Comparison of ENCODE assay signal across 8 cellular contexts in genomic region chr7:39854616-39855324, GRCh38.
DNase-seq lines count a peak whose midpoint lies in the region; ATAC-seq, FAIRE-seq and TF ChIP-seq lines count a peak whose summit lies in the region.
"Not testable (repeated sequence)": the region's sequence is repeated elsewhere in the genome, so short reads cannot be mapped to it uniquely, and the experiment has no call there.

No MANE protein-coding gene starts in this region.

- not testable (repeated sequence) for H3K9ac ChIP-seq in astrocyte (ENCODE audit: low read length)

- H3K36me3 ChIP-seq in astrocyte (ENCODE audit: insufficient read depth, low read length); tibial nerve: not testable (repeated sequence)

- not testable (repeated sequence) for H4K20me1 ChIP-seq in astrocyte (ENCODE audit: insufficient read depth, low read length)

- not testable (repeated sequence) for TF ChIP-seq CTCF in astrocyte (IDR thresholded peaks at IDR 0.05; ENCODE audit: insufficient read depth, low read depth, low read length); omental fat pad (IDR thresholded peaks at IDR 0.05); tibial nerve (IDR thresholded peaks at IDR 0.05)

- intact Hi-C loops in Right ventricle myocardium inferior (cut with DNase I) = not testable (repeated sequence)

- 10 to 17% methylated on average over 36 of the region's 36 CpGs for WGBS in tibial nerve, 2 donors

- ATAC-seq in GM21515 (IDR thresholded peaks at IDR 0.05; ENCODE audit: unreplicated experiment) (peak; percentile 76), HG03135 (IDR thresholded peaks at IDR 0.05; ENCODE audit: unreplicated experiment) (peak; percentile 85), SK-N-SH treated with all-trans-retinoic acid at 6 μM for 48 hours (peak; percentile 90), Right ventricle myocardium inferior (peak; percentile 70), omental fat pad (ENCODE audit: low FRiP score) (peak; percentile 83)

- not testable (repeated sequence) for TF ChIP-seq EP300 in tibial nerve (IDR thresholded peaks at IDR 0.05)

- not testable (repeated sequence) for H3K4me3 Mint-ChIP-seq in astrocyte (ENCODE audit: unreplicated experiment)

- not testable (repeated sequence) for H2AFZ ChIP-seq in astrocyte (ENCODE audit: low read depth, low read length)

- peaks cover 20% of the 10 kb centered on the region for H3K27me3 Mint-ChIP-seq in astrocyte (ENCODE audit: low read depth, unreplicated experiment)

- not testable (repeated sequence) for H3K27ac Mint-ChIP-seq in astrocyte (ENCODE audit: unreplicated experiment)

- not testable (repeated sequence) for FAIRE-seq in astrocyte (lab: Jason Lieb, UNC)

- H3K27me3 ChIP-seq in astrocyte (ENCODE audit: insufficient read depth, low read length); tibial nerve: not testable (repeated sequence)

- H3K79me2 ChIP-seq in astrocyte (ENCODE audit: insufficient read depth, low read length) = not testable (repeated sequence)

- not testable (repeated sequence) for H3K4me1 ChIP-seq in astrocyte (ENCODE audit: insufficient read depth, low read length); tibial nerve

- not testable (repeated sequence) for H3K4me1 Mint-ChIP-seq in astrocyte (ENCODE audit: low read depth, unreplicated experiment)

- DNase-seq in astrocyte (ENCODE audit: low read depth); Right ventricle myocardium inferior (ENCODE audit: missing footprints); omental fat pad (ENCODE audit: low spot score); tibial nerve (ENCODE audit: low spot score in 2 of 2): not testable (repeated sequence)

- not testable (repeated sequence) for H3K9me3 ChIP-seq in astrocyte (ENCODE audit: insufficient read depth, low read depth, low read length); tibial nerve

- TF ChIP-seq POLR2A in tibial nerve (IDR thresholded peaks at IDR 0.05) = not testable (repeated sequence)

- H3K36me3 Mint-ChIP-seq in astrocyte (ENCODE audit: low read depth, unreplicated experiment) = not testable (repeated sequence)

- not testable (repeated sequence) for H3K9me3 Mint-ChIP-seq in astrocyte (ENCODE audit: unreplicated experiment)

- H3K27ac ChIP-seq in astrocyte (ENCODE audit: low read depth, low read length); tibial nerve: not testable (repeated sequence)

- H3K4me3 ChIP-seq in GM08714 (ENCODE audit: low read length) (peak overlapping the region; percentile 43; the same call in 1 of the 2 replicates), astrocyte (ENCODE audit: insufficient read depth, low read depth, low read length) (peak overlapping the region; percentile 38), tibial nerve (peak overlapping the region; percentile 19 to 50 (median 36))

- peak overlapping the region; percentile 66 for H3K4me2 ChIP-seq in astrocyte (ENCODE audit: low read length)
